In the genomic region with DNA sequence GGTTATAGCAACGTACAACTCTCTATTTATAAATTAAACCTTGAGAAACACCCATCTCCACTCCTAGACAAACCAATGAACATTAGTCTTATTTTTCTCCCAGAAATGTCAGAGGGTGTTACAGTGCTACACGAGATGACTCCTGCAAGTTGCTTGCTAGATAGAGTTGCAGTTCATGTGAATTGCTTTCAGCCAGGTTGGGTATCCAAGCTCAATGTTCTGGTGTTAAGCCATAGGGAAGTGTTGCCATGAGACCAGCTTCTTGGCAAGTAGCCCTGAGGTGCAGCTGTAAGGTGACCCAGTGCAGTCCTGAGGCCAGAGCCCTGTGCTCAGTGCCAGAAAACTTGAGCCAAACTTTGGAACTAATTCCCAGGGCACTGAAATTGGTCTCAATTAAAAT, we compare ENCODE assay signal across 7 cellular contexts. TPM values are rescaled to one million over a fixed set of nuclear protein-coding genes. Genes with fewer than 3 reads are reported as not detected.
A peak's percentile ranks its signal among the peaks of the same experiment; 100 is the strongest.
DNase-seq lines count a peak whose midpoint lies in the region; ATAC-seq, FAIRE-seq and TF ChIP-seq lines count a peak whose summit lies in the region.

No MANE protein-coding gene starts in this region.

- no peak overlapping the region for H3K4me3 ChIP-seq in small intestine (ENCODE audit: low read depth in 1 of 2, low read length in 2 of 2)

- TF ChIP-seq EP300 in Ishikawa (IDR thresholded peaks at IDR 0.05; ENCODE audit: borderline replicate concordance) = no peak

- H3K27ac ChIP-seq in small intestine (ENCODE audit: low read depth in 1 of 2, low read length in 1 of 2) = peak overlapping the region in 1 of 2 donors; percentile 0

- 22 to 33% (median 33%) methylated on average over 2 of the region's 2 CpGs for WGBS in small intestine, 3 donors

- no peaks in the 10 kb centered on the region for H3K36me3 ChIP-seq in small intestine (ENCODE audit: control insufficient read depth in 2 of 2, insufficient read depth in 2 of 2, low read length in 2 of 2)

- POLR2A ChIA-PET in HEK293T (lab: Yijun Ruan, JAX) = interaction anchor here (0.9 kb wide), 1 partner anchor 50 kb away, joined by 3 read pairs; no protein-coding TSS in a partner anchor

- no peak for ATAC-seq in HG02642 (IDR thresholded peaks at IDR 0.05; ENCODE audit: poor library complexity, unreplicated experiment)
- ATAC-seq in GM18498 (IDR thresholded peaks at IDR 0.05; ENCODE audit: unreplicated experiment) = no peak

- CTCF ChIA-PET in HEK293T (lab: Yijun Ruan, JAX) = no interaction called here

- H3K27me3 ChIP-seq in small intestine (ENCODE audit: control insufficient read depth in 2 of 2, insufficient read depth in 2 of 2, low read length in 2 of 2) = no peaks in the 10 kb centered on the region

- FAIRE-seq in small intestine (lab: Jason Lieb, UNC) = no peak

- peak; percentile 79 for DNase-seq in RPMI7951 (ENCODE audit: low read depth)
- peak; percentile 59 for DNase-seq in glomerular visceral epithelial cell (ENCODE audit: extremely low spot score)
- DNase-seq in small intestine = peak; percentile 87
- no peak for DNase-seq in HEK293T (ENCODE audit: extremely low spot score)

- no peaks in the 10 kb centered on the region for H3K9me3 ChIP-seq in small intestine (ENCODE audit: control insufficient read depth, low read depth)

- no peak for TF ChIP-seq RAD21 in Ishikawa (IDR thresholded peaks at IDR 0.05; ENCODE audit: low read depth)

- H3K4me1 ChIP-seq in small intestine (ENCODE audit: control insufficient read depth in 2 of 2, insufficient read depth in 1 of 2, low read depth in 1 of 2, low read length in 1 of 2) = peaks cover 7 to 9% of the 10 kb centered on the region in 2 donors

TF ChIP-seq in Ishikawa, 13 proteins besides CTCF, POLR2A, EP300 and RAD21:
- TF ChIP-seq NFIC (IDR thresholded peaks at IDR 0.05) (peak; percentile 63), FOXM1 (IDR thresholded peaks at IDR 0.05; ENCODE audit: borderline replicate concordance, low read depth) (no peak)
TF ChIP-seq in Ishikawa: peak in this region for 1.

TF ChIP-seq in HEK293T, 16 proteins besides CTCF, POLR2A, EP300 and RAD21:
- no peak for TF ChIP-seq FOXK2 (IDR thresholded peaks at IDR 0.05)
- TF ChIP-seq ELF4 (IDR thresholded peaks at IDR 0.05) = no peak
- TF ChIP-seq, protein P1, sequence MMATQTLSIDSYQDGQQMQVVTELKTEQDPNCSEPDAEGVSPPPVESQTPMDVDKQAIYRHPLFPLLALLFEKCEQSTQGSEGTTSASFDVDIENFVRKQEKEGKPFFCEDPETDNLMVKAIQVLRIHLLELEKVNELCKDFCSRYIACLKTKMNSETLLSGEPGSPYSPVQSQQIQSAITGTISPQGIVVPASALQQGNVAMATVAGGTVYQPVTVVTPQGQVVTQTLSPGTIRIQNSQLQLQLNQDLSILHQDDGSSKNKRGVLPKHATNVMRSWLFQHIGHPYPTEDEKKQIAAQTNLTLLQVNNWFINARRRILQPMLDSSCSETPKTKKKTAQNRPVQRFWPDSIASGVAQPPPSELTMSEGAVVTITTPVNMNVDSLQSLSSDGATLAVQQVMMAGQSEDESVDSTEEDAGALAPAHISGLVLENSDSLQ (IDR thresholded peaks at IDR 0.05) = no peak
- TF ChIP-seq FOXM1 (IDR thresholded peaks at IDR 0.05; ENCODE audit: borderline replicate concordance) = no peak
- no peak for TF ChIP-seq TARDBP (IDR thresholded peaks at IDR 0.05)
- no peak for TF ChIP-seq NFRKB (IDR thresholded peaks at IDR 0.05)
- no peak for TF ChIP-seq LEF1 (IDR thresholded peaks at IDR 0.05; ENCODE audit: borderline replicate concordance)
- no peak for TF ChIP-seq HDGF (IDR thresholded peaks at IDR 0.05; ENCODE audit: borderline replicate concordance)

RNA-seq across cellular contexts. Expression of gene REV3L, which starts 51.3 kb away (rescaled TPM):
- total RNA-seq in RPMI7951 (2014; rRNA removed; shearing (Covaris generic)) = 18.6 and 22.8 TPM in 2 replicates
- polyA plus RNA-seq in small intestine = 1 to 10 TPM; 4.2 to 9.3 (median 7.6) TPM
